ENCODE assay signal across 24 cellular contexts in the genomic region with DNA sequence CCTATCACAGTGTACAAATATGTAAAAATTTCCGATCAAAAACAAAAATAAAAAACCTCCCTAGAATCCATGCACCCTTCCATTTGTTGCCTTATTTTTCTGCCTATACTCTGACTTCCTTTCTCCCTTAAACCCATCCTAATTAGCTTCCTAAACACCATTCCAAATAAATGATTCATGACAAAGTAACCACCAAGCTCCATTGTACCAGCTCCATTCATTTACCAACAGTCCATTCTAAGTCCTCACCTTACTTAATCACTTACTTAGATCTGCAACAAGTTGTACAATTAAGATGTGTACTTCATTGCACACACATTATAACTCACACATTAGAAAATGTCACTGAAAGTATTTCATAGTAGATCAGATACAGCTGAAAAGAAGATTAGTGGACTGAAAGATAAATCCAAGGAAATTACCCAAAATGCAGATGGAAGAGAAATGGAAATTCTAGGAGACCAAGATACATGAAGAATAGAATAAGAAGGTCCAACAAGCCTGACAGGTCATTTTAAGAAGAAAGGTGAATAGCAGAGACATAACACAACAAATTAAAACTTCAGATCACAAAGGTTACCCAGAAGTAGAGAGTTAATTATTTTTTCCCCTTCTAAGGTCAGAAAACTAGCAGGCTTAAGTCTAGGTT.
"Had no signal": no experiment of that assay in that cellular context is flagged by ENCODE, and none has a peak within 500 bp of the region (broad histone marks: within the 10 kb centered on the region; RNA-seq: fewer than 3 reads in every experiment).

No MANE protein-coding gene starts in this region.

- H3K9me3 ChIP-seq: gastrocnemius medialis, vagina had no signal

- H3K36me3 ChIP-seq: brain microvascular endothelial cell, gastrocnemius medialis, vagina had no signal

- ATAC-seq: activated CD4-positive, CD25-positive, alpha-beta regulatory T cell treated with anti-CD3 and anti-CD28 coated beads, Interleukin-2, amount 50 U/mL, for 24 hours; activated naive CD8-positive, alpha-beta T cell treated with anti-CD3 and anti-CD28 coated beads, Interleukin-2, amount 50 U/mL, for 24 hours; activated T-cell treated with anti-CD3 and anti-CD28 coated beads, Interleukin-2, amount 50 U/mL, for 4 hours; gastrocnemius medialis; heart left ventricle; left ventricle myocardium superior; right cardiac atrium; stimulated activated naive CD8-positive, alpha-beta T cell treated with anti-CD3 and anti-CD28 coated beads, Interleukin-15, amount 100 ng/mL, for 72 hours had no signal

- H3K4me3 ChIP-seq: gastrocnemius medialis, heart left ventricle, skin epidermis, vagina had no signal

- H3K27ac ChIP-seq: brain microvascular endothelial cell, gastrocnemius medialis, heart left ventricle, skin epidermis, vagina had no signal

- H3K4me1 ChIP-seq: gastrocnemius medialis, heart left ventricle, vagina had no signal

- DNase-seq: activated CD4-positive, alpha-beta T cell treated with anti-CD3 and anti-CD28 coated beads, Interleukin-2, amount 50 U/mL, for 1 hour; activated CD8-positive, alpha-beta memory T cell treated with anti-CD3 and anti-CD28 coated beads, Interleukin-2, amount 50 U/mL, for 4 hours; activated effector memory CD4-positive, alpha-beta T cell treated with Interleukin-2 at 50 U/mL for 16 hours; activated naive CD4-positive, alpha-beta T cell treated with anti-CD3 and anti-CD28 coated beads, Interleukin-2, amount 10 ng/mL, durations not matched to agents 7 days and 5 days; activated naive CD8-positive, alpha-beta T cell treated with anti-CD3 and anti-CD28 coated beads, Interleukin-2, amount 50 U/mL, for 24 hours; activated T-cell treated with anti-CD3 and anti-CD28 coated beads, Interleukin-2, amount 50 U/mL, for 4 hours; anterior cingulate cortex; brain microvascular endothelial cell; cerebellar nuclear complex; cortex of kidney; effector CD8-positive, alpha-beta T cell; erythroblast; gastrocnemius medialis; heart left ventricle; kidney glomerular epithelial cell; left ventricle myocardium superior; right cardiac atrium; stimulated activated CD4-positive, alpha-beta T cell treated with anti-CD3 and anti-CD28 coated beads, Interleukin-15, amount 100 ng/mL, for 24 hours; stimulated activated CD4-positive, alpha-beta T cell treated with anti-CD3 and anti-CD28 coated beads, Interleukin-2, amount 100 ng/mL, for 48 hours; stimulated activated naive CD8-positive, alpha-beta T cell treated with anti-CD3 and anti-CD28 coated beads, Interleukin-15, amount 100 ng/mL, for 72 hours; trophoblast cell had no signal

- H3K27me3 ChIP-seq: brain microvascular endothelial cell, gastrocnemius medialis, heart left ventricle, vagina had no signal
